Comparison of ENCODE assay signal across 15 cellular contexts in the genomic region with DNA sequence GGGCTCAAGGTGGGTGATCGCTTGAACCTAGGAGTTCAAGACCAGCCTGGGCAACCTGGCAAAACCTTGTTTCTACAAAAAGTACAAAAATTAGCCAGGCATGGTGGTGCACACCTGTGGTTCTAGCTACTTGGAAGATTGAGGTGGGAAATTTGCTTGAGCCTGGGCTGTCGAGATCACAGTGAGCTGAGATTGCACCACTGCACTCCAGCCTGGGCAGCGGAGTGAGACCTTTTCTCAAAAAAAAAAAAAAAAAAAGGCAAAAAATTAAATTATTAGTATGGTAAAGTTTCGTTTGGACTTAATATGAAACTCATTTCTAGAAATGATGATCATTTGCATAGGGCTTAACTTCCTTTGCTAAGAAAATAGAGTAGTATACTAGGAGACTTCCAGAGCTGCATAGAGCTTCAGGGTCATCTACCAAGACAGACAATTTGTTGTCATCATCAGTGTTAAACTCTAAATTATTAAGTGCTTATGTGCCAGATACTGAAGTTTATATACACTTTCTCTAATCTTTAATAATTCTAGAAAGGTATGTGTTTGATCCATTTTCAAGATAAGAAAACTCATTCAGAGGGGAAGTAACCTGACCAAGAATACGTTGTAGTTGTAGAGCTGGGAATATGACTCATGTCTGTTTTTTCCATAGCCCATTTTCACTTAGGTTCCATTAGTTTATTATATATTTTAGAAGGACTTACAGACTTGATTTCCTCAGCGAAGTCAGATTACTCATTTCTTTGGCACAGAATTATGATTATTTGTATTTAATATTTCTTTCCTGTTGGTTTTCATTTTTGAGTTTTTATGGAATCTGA.
DNase-seq lines count a peak whose midpoint lies in the region; ATAC-seq and TF ChIP-seq lines count a peak whose summit lies in the region.
"Had no signal": no experiment of that assay in that cellular context is flagged by ENCODE, and none has a peak within 500 bp of the region (broad histone marks: within the 10 kb centered on the region; RNA-seq: fewer than 3 reads in every experiment).

No MANE protein-coding gene starts in this region.

- H3K27me3 ChIP-seq in naive thymus-derived CD4-positive, alpha-beta T cell (ENCODE audit: control insufficient read depth in 2 of 2, insufficient read depth in 2 of 2, low read length in 2 of 2) = no peaks in the 10 kb centered on the region
- H3K27me3 ChIP-seq: dorsolateral prefrontal cortex, right atrium auricular region had no signal

- no peak overlapping the region for H3K27ac Mint-ChIP-seq in memory B cell
- no peak overlapping the region for H3K27ac Mint-ChIP-seq in naive thymus-derived CD4-positive, alpha-beta T cell
- H3K27ac Mint-ChIP-seq: immature natural killer cell; T-helper 2 cell treated with Interferon-gamma antibody and Interleukin-4, amounts not matched to agents 5 μg/mL and 100 μg/mL, for 36 hours had no signal

- H3K27me3 Mint-ChIP-seq in memory B cell = peaks cover 2% of the 10 kb centered on the region
- H3K27me3 Mint-ChIP-seq in naive thymus-derived CD4-positive, alpha-beta T cell = no peaks in the 10 kb centered on the region

- H3K4me3 Mint-ChIP-seq in memory B cell = no peak overlapping the region
- H3K4me3 Mint-ChIP-seq in naive thymus-derived CD4-positive, alpha-beta T cell = no peak overlapping the region
- H3K4me3 Mint-ChIP-seq: immature natural killer cell; T-helper 2 cell treated with Interferon-gamma antibody and Interleukin-4, amounts not matched to agents 5 μg/mL and 100 μg/mL, for 36 hours had no signal

- H3K9me3 ChIP-seq in naive thymus-derived CD4-positive, alpha-beta T cell (ENCODE audit: control insufficient read depth in 2 of 3, low read length in 3 of 3) = no peaks in the 10 kb centered on the region
- H3K9me3 ChIP-seq in mucosa of descending colon = no peaks in the 10 kb centered on the region
- H3K9me3 ChIP-seq: right atrium auricular region had no signal

- TF ChIP-seq CTCF in foreskin fibroblast (IDR thresholded peaks at IDR 0.05; ENCODE audit: low read depth, low read length) = no peak
- no peak for TF ChIP-seq CTCF in mucosa of descending colon (IDR thresholded peaks at IDR 0.05)

- H3K4me3 ChIP-seq in foreskin fibroblast (ENCODE audit: low read depth in 1 of 2, low read length in 2 of 2) (no peak overlapping the region), mucosa of descending colon (no peak overlapping the region)
- H3K4me3 ChIP-seq in naive thymus-derived CD4-positive, alpha-beta T cell (ENCODE audit: low read length) = no peak overlapping the region
- H3K4me3 ChIP-seq: dorsolateral prefrontal cortex, right atrium auricular region had no signal

- peak; percentile 76 for ATAC-seq in GM18868 (IDR thresholded peaks at IDR 0.05; ENCODE audit: unreplicated experiment)
- ATAC-seq in GM21447 (IDR thresholded peaks at IDR 0.05; ENCODE audit: unreplicated experiment) = peak; percentile 86
- peak; percentile 80 for ATAC-seq in HG03135 (IDR thresholded peaks at IDR 0.05; ENCODE audit: unreplicated experiment)
- peak; percentile 29 for ATAC-seq in memory B cell (ENCODE audit: low read depth)
- ATAC-seq in naive thymus-derived CD4-positive, alpha-beta T cell = no peak
- ATAC-seq in mucosa of descending colon = no peak
- ATAC-seq: HCT116 had no signal

- peaks cover 4% of the 10 kb centered on the region for H3K4me1 Mint-ChIP-seq in memory B cell
- H3K4me1 Mint-ChIP-seq in naive thymus-derived CD4-positive, alpha-beta T cell = peaks cover 10 to 40% (median 26%) of the 10 kb centered on the region in 7 donors
- H3K4me1 Mint-ChIP-seq: immature natural killer cell had no signal

- CTCF ChIA-PET in naive thymus-derived CD4-positive, alpha-beta T cell (lab: Charles Lee) = no interaction called here

- H3K27ac ChIP-seq in naive thymus-derived CD4-positive, alpha-beta T cell (ENCODE audit: low read depth, low read length) = no peak overlapping the region
- H3K27ac ChIP-seq: dorsolateral prefrontal cortex, right atrium auricular region had no signal

- no peak for DNase-seq in memory B cell (ENCODE audit: low spot score in 2 of 2)
- DNase-seq in foreskin fibroblast = no peak
- DNase-seq in naive thymus-derived CD4-positive, alpha-beta T cell = no peak
- no peak for DNase-seq in mucosa of descending colon
- DNase-seq: dorsolateral prefrontal cortex, immature natural killer cell, MM.1S, NCI-H446, substantia nigra had no signal

- POLR2A ChIA-PET in naive thymus-derived CD4-positive, alpha-beta T cell (lab: Charles Lee) = interaction anchor here (0.6 kb wide), 1 partner anchor 104 kb away, joined by 3 read pairs; no protein-coding TSS in a partner anchor

- H3K36me3 ChIP-seq in naive thymus-derived CD4-positive, alpha-beta T cell (ENCODE audit: control insufficient read depth in 2 of 3, insufficient read depth in 3 of 3, low read length in 3 of 3) = no peaks in the 10 kb centered on the region
- H3K36me3 ChIP-seq in mucosa of descending colon (ENCODE audit: low read depth) = no peaks in the 10 kb centered on the region
- H3K36me3 ChIP-seq: right atrium auricular region had no signal

- intact Hi-C loops in naive thymus-derived CD4-positive, alpha-beta T cell (cut with micrococcal nuclease) = loop anchor here in 1 of 2 donors (2.0 to 5.0 kb wide), 2 partner anchors 34 to 39 kb away; no protein-coding TSS in a partner anchor
- intact Hi-C loops in mucosa of descending colon (cut with DNase I, micrococcal nuclease) = no loop called here

- H3K4me1 ChIP-seq in naive thymus-derived CD4-positive, alpha-beta T cell (ENCODE audit: control insufficient read depth in 2 of 2, insufficient read depth in 2 of 2, low read length in 2 of 2) = peaks cover 0 to 20% of the 10 kb centered on the region in 2 donors
- no peaks in the 10 kb centered on the region for H3K4me1 ChIP-seq in mucosa of descending colon (ENCODE audit: low read depth)
- H3K4me1 ChIP-seq: right atrium auricular region had no signal

- no peaks in the 10 kb centered on the region for H3K36me3 Mint-ChIP-seq in memory B cell
- H3K36me3 Mint-ChIP-seq in naive thymus-derived CD4-positive, alpha-beta T cell = peaks cover 0 to 14% (median 6%) of the 10 kb centered on the region in 5 donors
- H3K36me3 Mint-ChIP-seq: immature natural killer cell had no signal

- H3K9me3 Mint-ChIP-seq in memory B cell = no peaks in the 10 kb centered on the region
- no peaks in the 10 kb centered on the region for H3K9me3 Mint-ChIP-seq in naive thymus-derived CD4-positive, alpha-beta T cell
- H3K9me3 Mint-ChIP-seq: immature natural killer cell; T-helper 2 cell treated with Interferon-gamma antibody and Interleukin-4, amounts not matched to agents 5 μg/mL and 100 μg/mL, for 36 hours had no signal

Comparison
In these comparisons a context has a peak if more than half of its experiments do, and no peak if none do; other contexts are left out.
1. ATAC-seq: peak in GM18868 (single experiment), GM21447 (single experiment), HG03135 (single experiment) and memory B cell (single experiment); none in naive thymus-derived CD4-positive, alpha-beta T cell (single experiment) and mucosa of descending colon (single experiment).